ENCODE assay signal across 22 cellular contexts in the genomic region with DNA sequence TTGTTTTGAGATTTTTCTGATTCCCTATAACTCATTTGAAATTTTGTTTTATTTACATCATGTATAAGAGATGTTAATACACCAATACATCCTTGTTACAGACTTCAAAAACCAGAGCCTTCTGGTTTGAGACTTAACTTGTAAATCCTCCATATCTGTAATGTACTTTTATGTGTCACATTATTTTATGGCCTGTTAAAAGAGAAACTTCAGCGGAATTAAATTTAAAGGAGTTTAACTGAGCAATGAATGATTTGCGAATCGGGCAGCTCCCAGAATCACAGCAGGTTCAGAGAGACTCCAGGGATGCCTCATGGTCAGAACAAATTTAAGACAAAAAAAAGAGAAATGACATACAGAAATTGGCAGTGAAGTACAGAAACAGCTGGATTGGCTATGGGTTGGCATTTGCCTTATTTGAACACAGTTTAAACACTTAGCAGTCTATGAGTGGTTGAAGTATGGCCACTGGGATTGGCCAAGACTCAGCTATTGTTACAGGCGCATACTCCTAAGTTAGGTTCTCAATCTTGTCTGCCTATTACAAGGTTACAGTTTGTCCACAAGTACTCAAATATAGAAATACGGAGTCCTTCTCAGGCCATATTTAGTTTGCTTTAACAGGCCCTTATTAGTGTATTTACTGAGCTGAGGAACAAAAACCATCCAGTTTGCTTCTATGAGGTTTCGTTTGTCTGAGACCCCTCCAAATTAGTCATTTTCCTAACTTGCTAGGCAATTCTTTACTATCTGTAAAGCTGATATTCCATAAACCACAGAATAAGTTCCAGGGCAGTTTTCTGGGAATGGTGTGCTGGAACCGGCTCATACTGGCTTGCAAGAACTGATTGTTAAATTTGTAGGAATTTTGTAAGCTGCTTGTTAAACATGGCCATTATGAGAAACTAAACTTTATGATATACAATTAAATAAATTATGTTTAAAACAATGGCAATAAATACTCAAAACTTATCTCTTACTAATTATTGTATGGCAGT. TPM values are rescaled to one million over a fixed set of nuclear protein-coding genes. Genes with fewer than 3 reads are reported as not detected.
DNase-seq lines count a peak whose midpoint lies in the region; ATAC-seq, FAIRE-seq and TF ChIP-seq lines count a peak whose summit lies in the region.
"Had no signal": no experiment of that assay in that cellular context is flagged by ENCODE, and none has a peak within 500 bp of the region (broad histone marks: within the 10 kb centered on the region; RNA-seq: fewer than 3 reads in every experiment).

No MANE protein-coding gene starts in this region.

- POLR2A ChIA-PET in HEK293 (lab: Yijun Ruan, JAX) = no interaction called here

- no peak overlapping the region for H3K27ac ChIP-seq in HEK293 (ENCODE audit: extremely low read depth, low read depth, low read length)
- no peak overlapping the region for H3K27ac ChIP-seq in left lung
- no peak overlapping the region for H3K27ac ChIP-seq in osteoblast (ENCODE audit: low read depth, low read length)
- H3K27ac ChIP-seq in gastroesophageal sphincter = no peak overlapping the region
- H3K27ac ChIP-seq: Peyer's patch, SK-N-MC had no signal

- no peak for TF ChIP-seq CTCF in HEK293 (tag by site-specific recombination; IDR thresholded peaks at IDR 0.05)
- no peak for TF ChIP-seq CTCF in left lung (IDR thresholded peaks at IDR 0.05)
- TF ChIP-seq CTCF in osteoblast (IDR thresholded peaks at IDR 0.05; ENCODE audit: extremely low read depth, low read depth, low read length) = no peak
- no peak for TF ChIP-seq CTCF in gastroesophageal sphincter (IDR thresholded peaks at IDR 0.05)

- CTCF ChIA-PET in HEK293 (lab: Yijun Ruan, JAX) = interaction anchor here (0.6 to 1.0 kb wide), 5 partner anchors 15 to 430 kb away, joined by 3 to 4 read pairs (median 3); no protein-coding TSS in a partner anchor

- TF ChIP-seq POLR2A in gastroesophageal sphincter (IDR thresholded peaks at IDR 0.05) = no peak

- H3K27me3 ChIP-seq in left lung (no peaks in the 10 kb centered on the region), osteoblast (ENCODE audit: insufficient read depth, low read length) (no peaks in the 10 kb centered on the region), gastroesophageal sphincter (no peaks in the 10 kb centered on the region)
- H3K27me3 ChIP-seq: Peyer's patch had no signal

- FAIRE-seq in TTC549 (lab: Jason Lieb, UNC) = peak; percentile 71
- FAIRE-seq: GM19239, H54, HepG2, K562 had no signal

- H4K20me1 ChIP-seq in osteoblast (ENCODE audit: insufficient read depth, low read length) = no peaks in the 10 kb centered on the region

- WGBS in gastroesophageal sphincter (ENCODE audit: low coverage in 1 of 2), 2 donors = 89 to 93% methylated on average over 5 to 7 of the region's 7 CpGs

- H3K4me3 ChIP-seq in HEK293 (ENCODE audit: low read depth, low read length) = no peak overlapping the region
- no peak overlapping the region for H3K4me3 ChIP-seq in left lung
- H3K4me3 ChIP-seq in osteoblast (ENCODE audit: insufficient read depth, low read length) = no peak overlapping the region
- H3K4me3 ChIP-seq in gastroesophageal sphincter = no peak overlapping the region
- H3K4me3 ChIP-seq: K562, Peyer's patch, SK-N-MC had no signal

- H3K4me2 ChIP-seq in osteoblast (ENCODE audit: insufficient read depth, low read length) = no peak overlapping the region

- H2AFZ ChIP-seq in osteoblast (ENCODE audit: low read length) = peak overlapping the region; percentile 27

- no peak for TF ChIP-seq EP300 in gastroesophageal sphincter (IDR thresholded peaks at IDR 0.05)

- intact Hi-C loops in left lung (cut with DNase I) = no loop called here
- intact Hi-C loops in posterior vena cava (cut with DNase I) = no loop called here

- H3K4me1 ChIP-seq in HEK293 (ENCODE audit: control insufficient read depth, insufficient read depth, low read length) = 0 out of 2 replicates have a peak, but pooled peaks cover 7% of the 10 kb centered on the region
- H3K4me1 ChIP-seq in left lung = no peaks in the 10 kb centered on the region
- H3K4me1 ChIP-seq in osteoblast (ENCODE audit: insufficient read depth, low read length) = peaks cover 10% of the 10 kb centered on the region
- no peaks in the 10 kb centered on the region for H3K4me1 ChIP-seq in gastroesophageal sphincter
- H3K4me1 ChIP-seq: Peyer's patch had no signal

- peak; percentile 59 for ATAC-seq in left lung
- ATAC-seq in gastroesophageal sphincter = no peak
- ATAC-seq: HepG2, K562 had no signal

- DNase-seq in left lung (no peak), osteoblast (ENCODE audit: insufficient read length, low spot score, missing footprints) (no peak), T1000 (lab: John Stamatoyannopoulos, UW) (no peak), posterior vena cava (ENCODE audit: low spot score) (no peak), NCI-H2081 treated with DMSO at 0.1 percent for 48 hours (lab: John Stamatoyannopoulos, UW) (no peak)
- DNase-seq: DMS153, DND-41, Kasumi-1, MM.1S, NCI-H2029, NCI-H2227 treated with DMSO at 0.1 percent for 48 hours, NCI-H526 treated with DMSO at 0.1 percent for 48 hours, Peyer's patch, SIG-M5 had no signal

- no peaks in the 10 kb centered on the region for H3K9me3 ChIP-seq in HEK293 (ENCODE audit: control insufficient read depth, insufficient read depth, low read depth, low read length)
- H3K9me3 ChIP-seq in left lung = no peaks in the 10 kb centered on the region
- no peaks in the 10 kb centered on the region for H3K9me3 ChIP-seq in osteoblast (ENCODE audit: low read depth, low read length)
- no peaks in the 10 kb centered on the region for H3K9me3 ChIP-seq in gastroesophageal sphincter
- H3K9me3 ChIP-seq: Peyer's patch had no signal

- H3K36me3 ChIP-seq in HEK293 (ENCODE audit: control insufficient read depth in 2 of 2, insufficient read depth in 1 of 2, low read length in 2 of 2) (no peaks in the 10 kb centered on the region), left lung (no peaks in the 10 kb centered on the region), osteoblast (ENCODE audit: insufficient read depth, low read length) (no peaks in the 10 kb centered on the region), gastroesophageal sphincter (no peaks in the 10 kb centered on the region)
- H3K36me3 ChIP-seq: Peyer's patch had no signal

- H3K79me2 ChIP-seq in osteoblast (ENCODE audit: insufficient read depth, low read length) = no peaks in the 10 kb centered on the region

TF ChIP-seq in HEK293, 187 proteins besides CTCF, POLR2A, EP300 and RAD21 (continues in another document):
- no peak for TF ChIP-seq SP2 (tag by site-specific recombination; IDR thresholded peaks at IDR 0.05)
- no peak for TF ChIP-seq ZNF791 (tag by site-specific recombination; IDR thresholded peaks at IDR 0.05)
- no peak for TF ChIP-seq ZNF549 (tag by site-specific recombination; IDR thresholded peaks at IDR 0.05)
- no peak for TF ChIP-seq ZNF274 (IDR thresholded peaks at IDR 0.05; ENCODE audit: low read length)
- TF ChIP-seq ZNF274 (tag by site-specific recombination; IDR thresholded peaks at IDR 0.05; ENCODE audit: borderline replicate concordance) = no peak
- TF ChIP-seq, protein P1, sequence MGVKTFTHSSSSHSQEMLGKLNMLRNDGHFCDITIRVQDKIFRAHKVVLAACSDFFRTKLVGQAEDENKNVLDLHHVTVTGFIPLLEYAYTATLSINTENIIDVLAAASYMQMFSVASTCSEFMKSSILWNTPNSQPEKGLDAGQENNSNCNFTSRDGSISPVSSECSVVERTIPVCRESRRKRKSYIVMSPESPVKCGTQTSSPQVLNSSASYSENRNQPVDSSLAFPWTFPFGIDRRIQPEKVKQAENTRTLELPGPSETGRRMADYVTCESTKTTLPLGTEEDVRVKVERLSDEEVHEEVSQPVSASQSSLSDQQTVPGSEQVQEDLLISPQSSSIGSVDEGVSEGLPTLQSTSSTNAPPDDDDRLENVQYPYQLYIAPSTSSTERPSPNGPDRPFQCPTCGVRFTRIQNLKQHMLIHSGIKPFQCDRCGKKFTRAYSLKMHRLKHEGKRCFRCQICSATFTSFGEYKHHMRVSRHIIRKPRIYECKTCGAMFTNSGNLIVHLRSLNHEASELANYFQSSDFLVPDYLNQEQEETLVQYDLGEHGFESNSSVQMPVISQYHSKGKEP (tag by site-specific recombination; IDR thresholded peaks at IDR 0.05) = 0 out of 2 replicates have a peak, but pooled peaks have one; percentile 29
- TF ChIP-seq, protein P2, sequence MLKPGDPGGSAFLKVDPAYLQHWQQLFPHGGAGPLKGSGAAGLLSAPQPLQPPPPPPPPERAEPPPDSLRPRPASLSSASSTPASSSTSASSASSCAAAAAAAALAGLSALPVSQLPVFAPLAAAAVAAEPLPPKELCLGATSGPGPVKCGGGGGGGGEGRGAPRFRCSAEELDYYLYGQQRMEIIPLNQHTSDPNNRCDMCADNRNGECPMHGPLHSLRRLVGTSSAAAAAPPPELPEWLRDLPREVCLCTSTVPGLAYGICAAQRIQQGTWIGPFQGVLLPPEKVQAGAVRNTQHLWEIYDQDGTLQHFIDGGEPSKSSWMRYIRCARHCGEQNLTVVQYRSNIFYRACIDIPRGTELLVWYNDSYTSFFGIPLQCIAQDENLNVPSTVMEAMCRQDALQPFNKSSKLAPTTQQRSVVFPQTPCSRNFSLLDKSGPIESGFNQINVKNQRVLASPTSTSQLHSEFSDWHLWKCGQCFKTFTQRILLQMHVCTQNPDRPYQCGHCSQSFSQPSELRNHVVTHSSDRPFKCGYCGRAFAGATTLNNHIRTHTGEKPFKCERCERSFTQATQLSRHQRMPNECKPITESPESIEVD (tag by site-specific recombination; IDR thresholded peaks at IDR 0.05) = peak; percentile 75
- no peak for TF ChIP-seq ZNF292 (tag by site-specific recombination; IDR thresholded peaks at IDR 0.05; ENCODE audit: borderline replicate concordance, low read depth)
- TF ChIP-seq, protein P3, sequence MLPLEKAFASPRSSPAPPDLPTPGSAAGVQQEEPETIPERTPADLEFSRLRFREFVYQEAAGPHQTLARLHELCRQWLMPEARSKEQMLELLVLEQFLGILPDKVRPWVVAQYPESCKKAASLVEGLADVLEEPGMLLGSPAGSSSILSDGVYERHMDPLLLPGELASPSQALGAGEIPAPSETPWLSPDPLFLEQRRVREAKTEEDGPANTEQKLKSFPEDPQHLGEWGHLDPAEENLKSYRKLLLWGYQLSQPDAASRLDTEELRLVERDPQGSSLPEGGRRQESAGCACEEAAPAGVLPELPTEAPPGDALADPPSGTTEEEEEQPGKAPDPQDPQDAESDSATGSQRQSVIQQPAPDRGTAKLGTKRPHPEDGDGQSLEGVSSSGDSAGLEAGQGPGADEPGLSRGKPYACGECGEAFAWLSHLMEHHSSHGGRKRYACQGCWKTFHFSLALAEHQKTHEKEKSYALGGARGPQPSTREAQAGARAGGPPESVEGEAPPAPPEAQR (tag by site-specific recombination; IDR thresholded peaks at IDR 0.05) = no peak
- TF ChIP-seq ZBTB1 (tag by site-specific recombination; IDR thresholded peaks at IDR 0.05) = no peak
- no peak for TF ChIP-seq ZFP37 (tag by site-specific recombination; IDR thresholded peaks at IDR 0.05)
- no peak for TF ChIP-seq KLF16 (tag by site-specific recombination; IDR thresholded peaks at IDR 0.05)
- TF ChIP-seq ZSCAN16 (tag by site-specific recombination; IDR thresholded peaks at IDR 0.05) = no peak
- TF ChIP-seq FEZF1 (tag by site-specific recombination; IDR thresholded peaks at IDR 0.05) = peak; percentile 33

RNA-seq across cellular contexts. Expression of a gene that starts 56.2 kb away (rescaled TPM):
- total RNA-seq in left lung = 10 to 100 TPM; 84.5 to 86.6 TPM
- total RNA-seq in osteoblast = 78.9 and 80.2 TPM in 2 replicates
- total RNA-seq in posterior vena cava = 10 to 100 TPM; 68.6 to 72.8 TPM
- 10 to 100 TPM; 63.9 to 94.5 (median 77.7) TPM for total RNA-seq in gastroesophageal sphincter
